Comparison of ENCODE assay signal across 22 cellular contexts in the genomic region with DNA sequence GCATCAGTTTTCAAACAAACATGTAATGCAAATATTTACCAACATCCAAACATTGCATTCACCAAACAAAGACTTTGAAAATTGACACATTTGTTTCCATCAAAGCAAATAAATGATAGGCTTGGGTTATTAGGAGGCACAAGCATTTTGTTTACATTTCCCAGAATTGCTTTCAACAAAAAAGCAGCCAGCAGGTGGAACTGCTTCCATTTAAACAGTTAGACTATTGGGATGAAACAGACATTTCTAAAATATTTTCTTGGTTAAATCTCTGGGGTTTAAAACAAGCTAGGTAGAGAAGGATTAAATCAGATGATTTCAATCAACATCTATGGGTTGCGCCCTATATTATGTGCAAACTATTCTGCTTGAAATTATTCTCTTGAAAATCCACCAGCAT. TPM values are rescaled to one million over a fixed set of nuclear protein-coding genes. Genes with fewer than 3 reads are reported as not detected.
DNase-seq lines count a peak whose midpoint lies in the region; ATAC-seq and TF ChIP-seq lines count a peak whose summit lies in the region.
"Had no signal": no experiment of that assay in that cellular context is flagged by ENCODE, and none has a peak within 500 bp of the region (broad histone marks: within the 10 kb centered on the region; RNA-seq: fewer than 3 reads in every experiment).

No MANE protein-coding gene starts in this region.

- intact Hi-C loops in left ventricle myocardium inferior (cut with micrococcal nuclease) = no loop called here
- intact Hi-C loops in heart left ventricle (cut with DNase I) = no loop called here
- intact Hi-C loops in posterior vena cava (cut with DNase I) = no loop called here

- DNase-seq in left ventricle myocardium inferior = no peak
- DNase-seq in heart left ventricle = no peak
- DNase-seq in NCI-H1930 (lab: John Stamatoyannopoulos, UW) = peak; percentile 83 to 88
- no peak for DNase-seq in WERI-Rb-1
- no peak for DNase-seq in type B pancreatic cell (ENCODE audit: extremely low spot score, unreplicated experiment)
- DNase-seq in EL = no peak
- DNase-seq in posterior vena cava (ENCODE audit: low spot score) = no peak
- DNase-seq in iPS-NIHi7 (ENCODE audit: extremely low spot score) = no peak
- DNase-seq: activated CD8-positive, alpha-beta memory T cell treated with anti-CD3 and anti-CD28 coated beads for 24 hours; activated gamma-delta T cell; anterior cingulate cortex; colonic mucosa; glutamatergic neuron; HCEC 1CT; kidney glomerular epithelial cell; midbrain; NCI-H1436 treated with DMSO at 0.1 percent for 48 hours; occipital lobe; stimulated activated naive CD4-positive, alpha-beta T cell; upper lobe of left lung had no signal

- no peak overlapping the region for H3K27ac Mint-ChIP-seq in type B pancreatic cell

- peak; percentile 22 for TF ChIP-seq CTCF in left ventricle myocardium inferior (IDR thresholded peaks at IDR 0.05; ENCODE audit: borderline replicate concordance)
- peak in 5 of 12 donors; percentile 9 to 31 (median 16) for TF ChIP-seq CTCF in heart left ventricle (IDR thresholded peaks at IDR 0.05)
- peak; percentile 28; the same call in 1 of the 2 replicates for TF ChIP-seq CTCF in WERI-Rb-1 (IDR thresholded peaks at IDR 0.05; ENCODE audit: low read depth, low read length)
- peak; percentile 25 for TF ChIP-seq CTCF in type B pancreatic cell (conservative IDR thresholded peaks at IDR 0.05)

- H3K4me3 Mint-ChIP-seq in type B pancreatic cell = no peak overlapping the region

- H3K4me3 ChIP-seq in left ventricle myocardium inferior (no peak overlapping the region), heart left ventricle (no peak overlapping the region), WERI-Rb-1 (ENCODE audit: low read depth, low read length) (no peak overlapping the region)
- H3K4me3 ChIP-seq: colonic mucosa, skin epidermis, upper lobe of left lung had no signal

- no peaks in the 10 kb centered on the region for H3K4me1 Mint-ChIP-seq in type B pancreatic cell (ENCODE audit: unreplicated experiment)

- no peaks in the 10 kb centered on the region for H3K9me3 Mint-ChIP-seq in type B pancreatic cell

- H3K27ac ChIP-seq in left ventricle myocardium inferior (replicated peaks) (peak overlapping the region; percentile 14), heart left ventricle (no peak overlapping the region), WERI-Rb-1 (no peak overlapping the region)
- H3K27ac ChIP-seq: colonic mucosa, epithelial cell of prostate, skin epidermis, upper lobe of left lung had no signal

- peaks cover 60% of the 10 kb centered on the region for H3K27me3 Mint-ChIP-seq in type B pancreatic cell

- H3K27me3 ChIP-seq in left ventricle myocardium inferior (ENCODE audit: low read depth) (no peaks in the 10 kb centered on the region), heart left ventricle (peaks cover 0 to 6% (median 0%) of the 10 kb centered on the region in 9 donors), WERI-Rb-1 (ENCODE audit: insufficient read depth, low read depth, severe bottlenecking) (no peaks in the 10 kb centered on the region)
- H3K27me3 ChIP-seq: colonic mucosa, upper lobe of left lung had no signal

- H3K4me1 ChIP-seq in left ventricle myocardium inferior = peaks cover 28% of the 10 kb centered on the region
- peaks cover 0 to 17% (median 0%) of the 10 kb centered on the region in 12 donors for H3K4me1 ChIP-seq in heart left ventricle
- H3K4me1 ChIP-seq: colonic mucosa, upper lobe of left lung had no signal

- H3K9me3 ChIP-seq in left ventricle myocardium inferior (replicated peaks) (no peaks in the 10 kb centered on the region), heart left ventricle (no peaks in the 10 kb centered on the region), WERI-Rb-1 (ENCODE audit: severe bottlenecking) (peaks cover 2% of the 10 kb centered on the region)
- H3K9me3 ChIP-seq: colonic mucosa, upper lobe of left lung had no signal

- no peaks in the 10 kb centered on the region for H3K36me3 ChIP-seq in left ventricle myocardium inferior
- no peaks in the 10 kb centered on the region for H3K36me3 ChIP-seq in heart left ventricle
- no peaks in the 10 kb centered on the region for H3K36me3 ChIP-seq in WERI-Rb-1
- H3K36me3 ChIP-seq: colonic mucosa, upper lobe of left lung had no signal

- no peak for TF ChIP-seq POLR2A in heart left ventricle (IDR thresholded peaks at IDR 0.05)

- ATAC-seq in heart left ventricle = no peak

- H3K36me3 Mint-ChIP-seq in type B pancreatic cell = no peaks in the 10 kb centered on the region

- WGBS in heart left ventricle, 4 donors = 94 to 100% (median 99%) methylated on average over 1 of the region's 1 CpG

RNA-seq across cellular contexts. Expression of gene LEMD1, which starts 1.4 kb away (rescaled TPM):
- not detected for total RNA-seq in left ventricle myocardium inferior
- total RNA-seq in heart left ventricle = 1 to 10 TPM in 1 of 9 donors, not detected in 8; 2.5 TPM
- polyA plus RNA-seq in heart left ventricle = not detected
- total RNA-seq in type B pancreatic cell (ENCODE audit: low replicate concordance) = 5.5 and 8.1 TPM in 2 replicates
- total RNA-seq in posterior vena cava = not detected

RNA-seq across cellular contexts. Expression of gene BLACAT1, which starts 32.6 kb away (rescaled TPM):
- total RNA-seq in left ventricle myocardium inferior = not detected
- under 1 TPM in 1 of 9 donors, not detected in 8; 0.27 TPM for total RNA-seq in heart left ventricle
- polyA plus RNA-seq in heart left ventricle = not detected
- 2.4 and 6.8 TPM in 2 replicates for total RNA-seq in type B pancreatic cell (ENCODE audit: low replicate concordance)
- total RNA-seq in posterior vena cava = not detected

Comparison
In these comparisons a context has a peak if more than half of its experiments do, and no peak if none do; other contexts are left out.
1. DNase-seq: peak in NCI-H1930 (2 of 2); none in left ventricle myocardium inferior (single experiment), heart left ventricle (0 of 5), WERI-Rb-1 (single experiment), type B pancreatic cell (single experiment), EL (single experiment), posterior vena cava (single experiment) and iPS-NIHi7 (single experiment).